In the genomic region with DNA sequence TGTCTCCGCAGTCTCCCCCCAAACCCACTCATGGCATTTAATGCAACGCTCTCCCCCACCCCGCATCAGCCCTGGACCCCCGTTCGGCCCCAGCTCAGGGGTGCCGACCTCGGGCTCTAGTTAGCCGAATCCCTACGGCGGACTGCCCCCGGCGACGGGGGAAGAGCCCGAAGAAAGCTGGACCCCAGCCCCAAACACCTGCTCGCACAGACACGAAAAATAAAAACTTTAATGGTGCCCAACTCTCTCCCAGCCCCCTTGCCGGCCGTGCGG, we compare ENCODE assay signal across 8 cellular contexts. TPM values are rescaled to one million over a fixed set of nuclear protein-coding genes. Genes with fewer than 3 reads are reported as not detected.
DNase-seq lines count a peak whose midpoint lies in the region; ATAC-seq and TF ChIP-seq lines count a peak whose summit lies in the region.

No MANE protein-coding gene starts in this region.

- H3K27ac Mint-ChIP-seq in activated T-cell treated with anti-CD3 and anti-CD28 coated beads, Interleukin-2, amount 50 U/mL, for 24 hours, result peak overlapping the region; percentile 98

- H3K4me2 ChIP-seq in smooth muscle cell, result peak overlapping the region; percentile 99

- no peak for ATAC-seq in HG02938 (IDR thresholded peaks at IDR 0.05; ENCODE audit: unreplicated experiment)
- ATAC-seq in HG03457 (IDR thresholded peaks at IDR 0.05; ENCODE audit: unreplicated experiment), result no peak
- no peak for ATAC-seq in GM21528 (IDR thresholded peaks at IDR 0.05; ENCODE audit: low FRiP score, unreplicated experiment)
- ATAC-seq in HG02884 (IDR thresholded peaks at IDR 0.05; ENCODE audit: unreplicated experiment), result no peak

- H3K79me2 ChIP-seq in smooth muscle cell (ENCODE audit: low read depth), result peaks cover 35% of the 10 kb centered on the region

- H3K27ac ChIP-seq in right atrium auricular region, result peak overlapping the region; percentile 82 to 85
- peak overlapping the region; percentile 91 for H3K27ac ChIP-seq in smooth muscle cell (ENCODE audit: low read depth)

- H4K20me1 ChIP-seq in smooth muscle cell (ENCODE audit: low read depth), result peaks cover 35% of the 10 kb centered on the region

- peak overlapping the region; percentile 94 for H3K4me3 Mint-ChIP-seq in activated T-cell treated with anti-CD3 and anti-CD28 coated beads, Interleukin-2, amount 50 U/mL, for 24 hours

- H3K27me3 Mint-ChIP-seq in activated T-cell treated with anti-CD3 and anti-CD28 coated beads, Interleukin-2, amount 50 U/mL, for 24 hours, result no peaks in the 10 kb centered on the region

- H2AFZ ChIP-seq in smooth muscle cell (ENCODE audit: low read depth), result peak overlapping the region; percentile 85

- no peak for DNase-seq in HAP-1 (ENCODE audit: low spot score in 2 of 2)
- peak; percentile 61 for DNase-seq in activated T-cell treated with anti-CD3 and anti-CD28 coated beads, Interleukin-2, amount 50 U/mL, for 24 hours
- DNase-seq in right atrium auricular region (ENCODE audit: low spot score), result no peak
- DNase-seq in smooth muscle cell (lab: John Stamatoyannopoulos, UW; ENCODE audit: unreplicated experiment), result no peak

- whole genome bisulfite sequencing in smooth muscle cell (ENCODE audit: low lambda C conversion rate), result 2% methylated on average over 19 of the region's 19 CpGs

- H3K9me3 Mint-ChIP-seq in activated T-cell treated with anti-CD3 and anti-CD28 coated beads, Interleukin-2, amount 50 U/mL, for 24 hours, result no peaks in the 10 kb centered on the region

- H3K9me3 ChIP-seq in HAP-1, result no peaks in the 10 kb centered on the region
- H3K9me3 ChIP-seq in right atrium auricular region, result no peaks in the 10 kb centered on the region
- no peaks in the 10 kb centered on the region for H3K9me3 ChIP-seq in smooth muscle cell (replicated peaks; ENCODE audit: low read depth)

- H3K4me3 ChIP-seq in HAP-1 (peak overlapping the region; percentile 92), right atrium auricular region (peak overlapping the region; percentile 65 to 76), smooth muscle cell (peak overlapping the region; percentile 80)

- H3F3A ChIP-seq in smooth muscle cell (ENCODE audit: low read depth), result peaks cover 19% of the 10 kb centered on the region

- no peaks in the 10 kb centered on the region for H3K27me3 ChIP-seq in HAP-1 (ENCODE audit: low read depth)
- H3K27me3 ChIP-seq in right atrium auricular region, result no peaks in the 10 kb centered on the region
- H3K27me3 ChIP-seq in smooth muscle cell (ENCODE audit: low read depth), result no peaks in the 10 kb centered on the region

- H3K36me3 Mint-ChIP-seq in activated T-cell treated with anti-CD3 and anti-CD28 coated beads, Interleukin-2, amount 50 U/mL, for 24 hours (ENCODE audit: low read depth), result peaks cover 45% of the 10 kb centered on the region

- H3K9ac ChIP-seq in smooth muscle cell (ENCODE audit: low read depth), result peak overlapping the region; percentile 78

- H3K36me3 ChIP-seq in HAP-1 (replicated peaks) (peaks cover 36% of the 10 kb centered on the region), right atrium auricular region (no peaks in the 10 kb centered on the region), smooth muscle cell (ENCODE audit: low read depth) (no peaks in the 10 kb centered on the region)

- in situ Hi-C loops in HAP-1 (cut with MboI; ENCODE audit: low sequenced_read_pairs), result no loop called here

- TF ChIP-seq CTCF in right atrium auricular region (IDR thresholded peaks at IDR 0.05) (no peak), smooth muscle cell (IDR thresholded peaks at IDR 0.05; ENCODE audit: borderline replicate concordance, insufficient read depth, poor library complexity, severe bottlenecking) (no peak)

- H3K4me1 Mint-ChIP-seq in activated T-cell treated with anti-CD3 and anti-CD28 coated beads, Interleukin-2, amount 50 U/mL, for 24 hours (ENCODE audit: low read depth), result peaks cover 52% of the 10 kb centered on the region

- H3K4me1 ChIP-seq in HAP-1 (peaks cover 47% of the 10 kb centered on the region), right atrium auricular region (peaks cover 0 to 26% of the 10 kb centered on the region in 2 donors), smooth muscle cell (ENCODE audit: low read depth) (peaks cover 34% of the 10 kb centered on the region)

RNA-seq across cellular contexts. Expression of gene RCC2, which starts 0.6 kb away (rescaled TPM):
- total RNA-seq in right atrium auricular region (10 to 100 TPM in 1 of 2 donors, 1 to 10 TPM in 1; 9.1 to 11.2 TPM), smooth muscle cell (35.2 and 44.5 TPM in 2 replicates)
- 21.2 and 28.0 TPM in 2 replicates for polyA plus RNA-seq in smooth muscle cell
